Comparison of ENCODE assay signal across 16 cellular contexts in the genomic region with DNA sequence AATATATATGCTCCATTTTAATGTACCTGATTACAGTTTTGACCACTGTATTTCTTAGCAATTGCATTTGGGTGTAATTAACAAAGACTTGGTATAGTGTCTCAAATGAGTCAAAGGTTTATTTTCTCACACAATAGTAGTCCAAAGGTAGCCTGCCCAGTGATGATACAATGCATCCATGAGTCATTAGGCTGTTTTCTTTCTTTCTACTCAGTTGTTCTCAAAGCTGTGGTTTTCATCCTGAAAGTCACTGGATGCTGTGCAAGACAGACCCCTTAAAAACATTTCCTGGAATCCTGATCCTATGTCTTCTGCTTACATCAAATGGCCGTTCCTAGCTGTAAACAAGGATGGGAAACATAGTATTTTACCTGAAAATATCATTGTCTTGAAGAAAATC.
DNase-seq lines count a peak whose midpoint lies in the region; ATAC-seq, FAIRE-seq and TF ChIP-seq lines count a peak whose summit lies in the region.
"Had no signal": no experiment of that assay in that cellular context is flagged by ENCODE, and none has a peak within 500 bp of the region (broad histone marks: within the 10 kb centered on the region; RNA-seq: fewer than 3 reads in every experiment).

No MANE protein-coding gene starts in this region.

- no peak overlapping the region for H4K8ac ChIP-seq in IMR-90 (ENCODE audit: low read depth in 2 of 2, low read length in 2 of 2)

- H3K4me3 ChIP-seq in ACC112 (ENCODE audit: low read depth, low read length) (no peak overlapping the region), IMR-90 (ENCODE audit: insufficient read depth, low read depth, low read length) (no peak overlapping the region), keratinocyte (ENCODE audit: control insufficient read depth in 2 of 3, extremely low read depth in 1 of 3, insufficient read depth in 2 of 3, low read depth in 1 of 3, low read length in 3 of 3) (no peak overlapping the region), SJCRH30 (no peak overlapping the region), small intestine (ENCODE audit: low read depth in 1 of 2, low read length in 2 of 2) (no peak overlapping the region)
- H3K4me3 ChIP-seq: coronary artery, left ventricle myocardium inferior, prostate gland had no signal

- no peak overlapping the region for H2AK9ac ChIP-seq in IMR-90 (replicated peaks; ENCODE audit: low read depth, low read length, poor library complexity)

- H3K4me1 ChIP-seq in ACC112 (ENCODE audit: control insufficient read depth, insufficient read depth, low read length, unreplicated experiment) (peaks cover 13% of the 10 kb centered on the region), IMR-90 (ENCODE audit: control insufficient read depth, insufficient read depth, low read length) (no peaks in the 10 kb centered on the region), keratinocyte (ENCODE audit: control insufficient read depth, extremely low read depth, insufficient read depth, low read length) (no peaks in the 10 kb centered on the region), SJCRH30 (no peaks in the 10 kb centered on the region), small intestine (ENCODE audit: control insufficient read depth in 2 of 2, insufficient read depth in 1 of 2, low read depth in 1 of 2, low read length in 1 of 2) (no peaks in the 10 kb centered on the region)
- H3K4me1 ChIP-seq: prostate gland had no signal

- no peaks in the 10 kb centered on the region for H3K79me1 ChIP-seq in IMR-90 (ENCODE audit: low read depth in 1 of 2, low read length in 2 of 2)

- CTCF ChIA-PET in IMR-90 (lab: Yijun Ruan, JAX), result no interaction called here

- H3K9me1 ChIP-seq in IMR-90 (ENCODE audit: insufficient read depth, low read length) (no peaks in the 10 kb centered on the region), keratinocyte (ENCODE audit: control insufficient read depth, extremely low read depth, insufficient read depth, low read length) (no peaks in the 10 kb centered on the region)

- FAIRE-seq in keratinocyte (lab: Jason Lieb, UNC) (no peak), small intestine (lab: Jason Lieb, UNC) (no peak)

- H3K56ac ChIP-seq in IMR-90 (ENCODE audit: extremely low read depth, insufficient read depth, low read length), result no peak overlapping the region

- H2BK120ac ChIP-seq in IMR-90 (ENCODE audit: low read depth, low read length), result no peak overlapping the region

- no TSS peak for BruUV-seq in IMR-90 (replicated peaks; lab: Mats Ljungman, UMichigan)

- no peaks in the 10 kb centered on the region for H4K20me1 ChIP-seq in IMR-90 (ENCODE audit: insufficient read depth, low read length)
- H4K20me1 ChIP-seq in keratinocyte (ENCODE audit: control insufficient read depth, extremely low read depth, insufficient read depth, low read length), result no peaks in the 10 kb centered on the region

- no peak overlapping the region for H3K4ac ChIP-seq in IMR-90 (ENCODE audit: low read depth, low read length)

- H3K79me2 ChIP-seq in ACC112 (ENCODE audit: control insufficient read depth, insufficient read depth, low read length, unreplicated experiment), result no peaks in the 10 kb centered on the region
- H3K79me2 ChIP-seq in keratinocyte (ENCODE audit: control insufficient read depth, insufficient read depth, low read length), result no peaks in the 10 kb centered on the region

- H2AK5ac ChIP-seq in IMR-90 (ENCODE audit: low read depth, low read length), result no peak overlapping the region

- H4K5ac ChIP-seq in IMR-90 (ENCODE audit: low read depth, low read length), result no peak overlapping the region

- H3K14ac ChIP-seq in IMR-90 (replicated peaks; ENCODE audit: low read depth, low read length), result no peak overlapping the region

- DNase-seq in IMR-90, result peak; percentile 7
- peak; percentile 74 for DNase-seq in astrocyte of the hippocampus (ENCODE audit: low read depth, low spot score)
- DNase-seq in keratinocyte (ENCODE audit: low read depth, low spot score), result no peak
- no peak for DNase-seq in germinal center (ENCODE audit: low spot score)
- no peak for DNase-seq in SJCRH30
- no peak for DNase-seq in small intestine
- DNase-seq: activated CD8-positive, alpha-beta T cell treated with anti-CD3 and anti-CD28 coated beads for 36 hours; GF-D8; hypothalamus; left ventricle myocardium inferior; NCI-H1436 had no signal

- no peak overlapping the region for H4K91ac ChIP-seq in IMR-90 (ENCODE audit: insufficient read depth, low read depth, low read length)

- intact Hi-C loops in IMR-90 (cut with micrococcal nuclease), result no loop called here

- no peak overlapping the region for H3K23ac ChIP-seq in IMR-90 (ENCODE audit: low read depth, low read length)

- H2AFZ ChIP-seq in ACC112 (ENCODE audit: low read length, unreplicated experiment), result peak overlapping the region; percentile 1
- H2AFZ ChIP-seq in IMR-90 (replicated peaks; ENCODE audit: low read length, poor library complexity), result no peak overlapping the region
- H2AFZ ChIP-seq in keratinocyte (ENCODE audit: control insufficient read depth, low read length), result peak overlapping the region; percentile 68

- no peaks in the 10 kb centered on the region for H3K36me3 ChIP-seq in ACC112 (ENCODE audit: insufficient read depth, low read length)
- H3K36me3 ChIP-seq in IMR-90 (ENCODE audit: control insufficient read depth, insufficient read depth, low read length), result no peaks in the 10 kb centered on the region
- H3K36me3 ChIP-seq in keratinocyte (ENCODE audit: control insufficient read depth in 2 of 2, extremely low read depth in 1 of 2, insufficient read depth in 2 of 2, low read length in 2 of 2), result no peaks in the 10 kb centered on the region
- no peaks in the 10 kb centered on the region for H3K36me3 ChIP-seq in SJCRH30
- no peaks in the 10 kb centered on the region for H3K36me3 ChIP-seq in small intestine (ENCODE audit: control insufficient read depth in 2 of 2, insufficient read depth in 2 of 2, low read length in 2 of 2)
- H3K36me3 ChIP-seq: left ventricle myocardium inferior, prostate gland had no signal

- no peak for ATAC-seq in IMR-90 (ENCODE audit: low read depth)
- no peak for ATAC-seq in GM21576 (IDR thresholded peaks at IDR 0.05; ENCODE audit: unreplicated experiment)
- ATAC-seq: activated CD8-positive, alpha-beta T cell treated with anti-CD3 and anti-CD28 coated beads for 36 hours had no signal

- in situ Hi-C loops in IMR-90 (cut with MboI; ENCODE audit: low sequenced_read_pairs), result no loop called here

- H3K4me2 ChIP-seq in IMR-90 (ENCODE audit: low read depth, low read length) (no peak overlapping the region), keratinocyte (ENCODE audit: control insufficient read depth, extremely low read depth, insufficient read depth, low read depth, low read length) (no peak overlapping the region)
- H3K4me2 ChIP-seq: KMS-11 had no signal

- H3K9me3 ChIP-seq in IMR-90 (ENCODE audit: control insufficient read depth, insufficient read depth, low read length), result no peaks in the 10 kb centered on the region
- H3K9me3 ChIP-seq in keratinocyte (ENCODE audit: control insufficient read depth, low read depth, low read length), result no peaks in the 10 kb centered on the region
- H3K9me3 ChIP-seq in SJCRH30 (replicated peaks), result no peaks in the 10 kb centered on the region
- no peaks in the 10 kb centered on the region for H3K9me3 ChIP-seq in small intestine (ENCODE audit: control insufficient read depth, low read depth)
- H3K9me3 ChIP-seq: left ventricle myocardium inferior, prostate gland had no signal

- no peak for TF ChIP-seq RAD21 in IMR-90 (IDR thresholded peaks at IDR 0.05; ENCODE audit: low read length)

- H2BK5ac ChIP-seq in IMR-90 (ENCODE audit: low read depth, low read length, poor library complexity, severe bottlenecking), result no peak overlapping the region

- no peak overlapping the region for H3K18ac ChIP-seq in IMR-90 (ENCODE audit: low read depth, low read length)

- no peaks in the 10 kb centered on the region for H3K27me3 ChIP-seq in ACC112 (ENCODE audit: insufficient read depth, low read length)
- H3K27me3 ChIP-seq in IMR-90 (ENCODE audit: control insufficient read depth, insufficient read depth, low read length), result no peaks in the 10 kb centered on the region
- H3K27me3 ChIP-seq in keratinocyte (ENCODE audit: control insufficient read depth, extremely low read depth, insufficient read depth, low read length), result no peaks in the 10 kb centered on the region
- H3K27me3 ChIP-seq in SJCRH30, result no peaks in the 10 kb centered on the region
- H3K27me3 ChIP-seq in small intestine (ENCODE audit: control insufficient read depth in 2 of 2, insufficient read depth in 2 of 2, low read length in 2 of 2), result no peaks in the 10 kb centered on the region

- H3K27ac ChIP-seq in ACC112 (ENCODE audit: low read depth, low read length), result peak overlapping the region; percentile 62
- H3K27ac ChIP-seq in IMR-90 (ENCODE audit: insufficient read depth, low read length), result no peak overlapping the region
- H3K27ac ChIP-seq in keratinocyte (ENCODE audit: control insufficient read depth, insufficient read depth, low read length), result no peak overlapping the region
- no peak overlapping the region for H3K27ac ChIP-seq in SJCRH30
- no peak overlapping the region for H3K27ac ChIP-seq in small intestine (ENCODE audit: low read depth in 1 of 2, low read length in 1 of 2)
- H3K27ac ChIP-seq: coronary artery, KMS-11, left ventricle myocardium inferior, prostate gland had no signal

- no peak for TF ChIP-seq CTCF in IMR-90 (conservative IDR thresholded peaks at IDR 0.05; ENCODE audit: low read depth, low read length)
- TF ChIP-seq CTCF in keratinocyte (optimal IDR thresholded peaks at IDR 0.05 in 1 of 3, IDR thresholded peaks at IDR 0.05 in 1 of 3, conservative IDR thresholded peaks at IDR 0.05 in 1 of 3; ENCODE audit: extremely low read depth in 1 of 3, insufficient read depth in 2 of 3, low read length in 3 of 3), result no peak

- H2BK20ac ChIP-seq in IMR-90 (ENCODE audit: low read depth, low read length), result no peak overlapping the region

- H3K9ac ChIP-seq in IMR-90 (ENCODE audit: low read depth, low read length) (no peak overlapping the region), keratinocyte (ENCODE audit: control insufficient read depth, extremely low read depth, insufficient read depth, low read length) (no peak overlapping the region)
- H3K9ac ChIP-seq: KMS-11 had no signal

- no peak for TF ChIP-seq POLR2A in IMR-90 (IDR thresholded peaks at IDR 0.05; ENCODE audit: low read depth, low read length)

- WGBS in IMR-90 (ENCODE audit: extremely low coverage in 2 of 2, insufficient read length in 1 of 2), 2 experiments, result no CpG with 5 or more reads among the region's 1 CpG
- 57 to 72% (median 62%) methylated on average over 1 of the region's 1 CpG for WGBS in small intestine, 3 donors

- dilution Hi-C loops in IMR-90 (cut with HindIII; ENCODE audit: low sequenced_read_pairs, unreplicated experiment) (no loop called here), keratinocyte (cut with MboI; ENCODE audit: extremely low pct_ligation_motif_present, low sequenced_read_pairs) (no loop called here)

- H2BK15ac ChIP-seq in IMR-90 (ENCODE audit: low read depth, low read length), result no peak overlapping the region

- POLR2A ChIA-PET in IMR-90 (lab: Charles Lee; ENCODE audit: unreplicated experiment), result no interaction called here

TF ChIP-seq in IMR-90, 13 proteins besides CTCF, POLR2A, EP300 and RAD21 (continues in another document):
- no peak for TF ChIP-seq MAZ (IDR thresholded peaks at IDR 0.05; ENCODE audit: borderline replicate concordance, low read depth, low read length)
- TF ChIP-seq RFX5 (IDR thresholded peaks at IDR 0.05; ENCODE audit: low read depth, low read length), result no peak
- no peak for TF ChIP-seq MAFK (IDR thresholded peaks at IDR 0.05; ENCODE audit: low read depth, low read length)
- no peak for TF ChIP-seq RCOR1 (IDR thresholded peaks at IDR 0.05; ENCODE audit: insufficient replicate concordance, low read length)

Comparison
In these comparisons a context has a peak if more than half of its experiments do, and no peak if none do; other contexts are left out.
1. DNase-seq: peak in IMR-90 (single experiment) and astrocyte of the hippocampus (single experiment); none in keratinocyte (single experiment), germinal center (single experiment), SJCRH30 (0 of 2) and small intestine (single experiment).